Comparison of ENCODE assay signal across 1 cellular context in genomic region chr14:93035917-93036651, GRCh38.
TF ChIP-seq lines count a peak whose summit lies in the region.

No MANE protein-coding gene starts in this region.

TF ChIP-seq in HepG2, 621 proteins besides CTCF, POLR2A, EP300 and RAD21 (continued from another document and continues in another):
- TF ChIP-seq TRIM22 (IDR thresholded peaks at IDR 0.05) (no peak), ARNT2 (CRISPR knock-in tag; IDR thresholded peaks at IDR 0.05; ENCODE audit: low read depth) (peak; percentile 23; the same call in 1 of the 2 replicates), ARHGAP35 (CRISPR knock-in tag; IDR thresholded peaks at IDR 0.05; ENCODE audit: borderline replicate concordance) (no peak), NONO (IDR thresholded peaks at IDR 0.05) (no peak), NONO (CRISPR knock-in tag; conservative IDR thresholded peaks at IDR 0.05) (peak; percentile 63; the same call in 1 of the 2 replicates), ZNF337 (CRISPR knock-in tag; IDR thresholded peaks at IDR 0.05; ENCODE audit: borderline replicate concordance, low read depth) (no peak), ZNF281 (CRISPR knock-in tag; IDR thresholded peaks at IDR 0.05; ENCODE audit: borderline replicate concordance) (peak; percentile 42; the same call in 1 of the 2 replicates), AKNA (CRISPR knock-in tag; IDR thresholded peaks at IDR 0.05; ENCODE audit: borderline replicate concordance) (no peak), KLF6 (CRISPR knock-in tag; IDR thresholded peaks at IDR 0.05) (0 out of 2 replicates have a peak, but pooled peaks have one; percentile 23), ZBTB21 (CRISPR knock-in tag; IDR thresholded peaks at IDR 0.05) (peak; percentile 51; the same call in 1 of the 2 replicates), FOXO1 (CRISPR knock-in tag; IDR thresholded peaks at IDR 0.05) (peak; percentile 69; the same call in 1 of the 2 replicates), ZFP36L1 (CRISPR knock-in tag; IDR thresholded peaks at IDR 0.05) (no peak), NFKB2 (CRISPR knock-in tag; IDR thresholded peaks at IDR 0.05; ENCODE audit: borderline replicate concordance) (no peak; the same call in 1 of the 2 replicates), ZNF572 (CRISPR knock-in tag; IDR thresholded peaks at IDR 0.05) (no peak), DNMT3B (CRISPR knock-in tag; conservative IDR thresholded peaks at IDR 0.05) (no peak), ZNF431 (CRISPR knock-in tag; IDR thresholded peaks at IDR 0.05; ENCODE audit: borderline replicate concordance, low read depth) (no peak), HHEX (CRISPR knock-in tag; IDR thresholded peaks at IDR 0.05) (peak; percentile 24; the same call in 1 of the 2 replicates), TBX3 (IDR thresholded peaks at IDR 0.05; ENCODE audit: borderline replicate concordance) (peak; percentile 34; the same call in 1 of the 2 replicates), RFX5 (IDR thresholded peaks at IDR 0.05; ENCODE audit: low read depth, low read length) (no peak), BATF2 (CRISPR knock-in tag; IDR thresholded peaks at IDR 0.05) (no peak), IKZF1 (IDR thresholded peaks at IDR 0.05) (no peak), SNAPC4 (CRISPR knock-in tag; IDR thresholded peaks at IDR 0.05) (no peak), ZNF703 (CRISPR knock-in tag; IDR thresholded peaks at IDR 0.05; ENCODE audit: borderline replicate concordance) (no peak; the same call in 1 of the 2 replicates), ZNF33A (CRISPR knock-in tag; IDR thresholded peaks at IDR 0.05; ENCODE audit: borderline replicate concordance) (no peak), ZNF883 (CRISPR knock-in tag; IDR thresholded peaks at IDR 0.05; ENCODE audit: not compliant biosample characterization) (peak; percentile 21), HDAC6 (IDR thresholded peaks at IDR 0.05; ENCODE audit: low read depth, low read length) (no peak), NFIC (IDR thresholded peaks at IDR 0.05; ENCODE audit: low read length) (0 out of 2 replicates have a peak, but pooled peaks have one; percentile 44), SIX4 (CRISPR knock-in tag; IDR thresholded peaks at IDR 0.05) (0 out of 2 replicates have a peak, but pooled peaks have one; percentile 29), ZNF3 (CRISPR knock-in tag; IDR thresholded peaks at IDR 0.05) (no peak), KAT2B (IDR thresholded peaks at IDR 0.05; ENCODE audit: borderline replicate concordance, low read depth, low read length) (no peak), PAWR (CRISPR knock-in tag; IDR thresholded peaks at IDR 0.05; ENCODE audit: borderline replicate concordance) (no peak), RERE (CRISPR knock-in tag; IDR thresholded peaks at IDR 0.05; ENCODE audit: low read depth) (peak; percentile 84), HNRNPK (IDR thresholded peaks at IDR 0.05; ENCODE audit: low read depth, low read length, poor library complexity, severe bottlenecking) (no peak)
- TF ChIP-seq, protein P1, sequence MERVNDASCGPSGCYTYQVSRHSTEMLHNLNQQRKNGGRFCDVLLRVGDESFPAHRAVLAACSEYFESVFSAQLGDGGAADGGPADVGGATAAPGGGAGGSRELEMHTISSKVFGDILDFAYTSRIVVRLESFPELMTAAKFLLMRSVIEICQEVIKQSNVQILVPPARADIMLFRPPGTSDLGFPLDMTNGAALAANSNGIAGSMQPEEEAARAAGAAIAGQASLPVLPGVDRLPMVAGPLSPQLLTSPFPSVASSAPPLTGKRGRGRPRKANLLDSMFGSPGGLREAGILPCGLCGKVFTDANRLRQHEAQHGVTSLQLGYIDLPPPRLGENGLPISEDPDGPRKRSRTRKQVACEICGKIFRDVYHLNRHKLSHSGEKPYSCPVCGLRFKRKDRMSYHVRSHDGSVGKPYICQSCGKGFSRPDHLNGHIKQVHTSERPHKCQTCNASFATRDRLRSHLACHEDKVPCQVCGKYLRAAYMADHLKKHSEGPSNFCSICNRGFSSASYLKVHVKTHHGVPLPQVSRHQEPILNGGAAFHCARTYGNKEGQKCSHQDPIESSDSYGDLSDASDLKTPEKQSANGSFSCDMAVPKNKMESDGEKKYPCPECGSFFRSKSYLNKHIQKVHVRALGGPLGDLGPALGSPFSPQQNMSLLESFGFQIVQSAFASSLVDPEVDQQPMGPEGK (CRISPR knock-in tag; IDR thresholded peaks at IDR 0.05) = peak; percentile 82
